ENCODE assay signal across 36 cellular contexts in genomic region chr5:75712091-75712490, GRCh38.
"Had no signal": no experiment of that assay in that cellular context is flagged by ENCODE, and none has a peak within 500 bp of the region (broad histone marks: within the 10 kb centered on the region; RNA-seq: fewer than 3 reads in every experiment).

No MANE protein-coding gene starts in this region.

- H3K9me3 ChIP-seq: adrenal gland, body of pancreas, breast epithelium had no signal

- H3K4me3 ChIP-seq: adrenal gland, body of pancreas, breast epithelium had no signal

- FAIRE-seq: astrocyte, colon, TTC549 had no signal

- ATAC-seq: activated CD4-positive, alpha-beta T cell treated with anti-CD3 and anti-CD28 coated beads for 36 hours; activated CD8-positive, alpha-beta memory T cell treated with anti-CD3 and anti-CD28 coated beads, Interleukin-2, amount 10 ng/mL, durations not matched to agents 7 days and 5 days; activated CD8-positive, alpha-beta T cell treated with anti-CD3 and anti-CD28 coated beads, Interleukin-2, amount 10 ng/mL, durations not matched to agents 7 days and 5 days; activated naive CD4-positive, alpha-beta T cell treated with anti-CD3 and anti-CD28 coated beads, Interleukin-2, amount 50 U/mL, for 72 hours; activated T-cell treated with anti-CD3 and anti-CD28 coated beads, Interleukin-2, amount 50 U/mL, for 72 hours; activated T-helper 17 cell treated with anti-CD3 and anti-CD28 coated beads, Interleukin-2, amount 50 U/mL, for 72 hours; body of pancreas had no signal

- DNase-seq: activated B cell treated with CpG ODN at 0.5 μM for 24 hours; activated CD4-positive, alpha-beta memory T cell treated with anti-CD3 and anti-CD28 coated beads, Interleukin-2, amount 10 ng/mL, durations not matched to agents 7 days and 5 days; activated CD4-positive, alpha-beta T cell treated with anti-CD3 and anti-CD28 coated beads for 1 hour; activated CD4-positive, alpha-beta T cell treated with anti-CD3 and anti-CD28 coated beads for 36 hours; activated CD4-positive, alpha-beta T cell treated with anti-CD3 and anti-CD28 coated beads for 48 hours; activated CD4-positive, alpha-beta T cell treated with anti-CD3 and anti-CD28 coated beads, Interleukin-2, amount 10 ng/mL, durations not matched to agents 7 days and 5 days; activated CD4-positive, alpha-beta T cell treated with anti-CD3 and anti-CD28 coated beads, Interleukin-2, amount 50 U/mL, for 48 hours; activated CD8-positive, alpha-beta memory T cell treated with anti-CD3 and anti-CD28 coated beads for 24 hours; activated CD8-positive, alpha-beta memory T cell treated with anti-CD3 and anti-CD28 coated beads, Interleukin-2, amount 10 ng/mL, durations not matched to agents 7 days and 5 days; activated CD8-positive, alpha-beta memory T cell treated with anti-CD3 and anti-CD28 coated beads, Interleukin-2, amount 50 U/mL, for 48 hours; activated CD8-positive, alpha-beta T cell treated with anti-CD3 and anti-CD28 coated beads, Interleukin-2, amount 10 ng/mL, durations not matched to agents 7 days and 5 days; activated effector memory CD4-positive, alpha-beta T cell treated with anti-CD3 and anti-CD28 coated beads, Interleukin-2, amount 50 U/mL, for 16 hours; activated gamma-delta T cell treated with Interleukin-2 at 50 U/mL for 16 hours; activated naive CD4-positive, alpha-beta T cell; activated naive CD4-positive, alpha-beta T cell treated with anti-CD3 and anti-CD28 coated beads for 36 hours; activated naive CD4-positive, alpha-beta T cell treated with anti-CD3 and anti-CD28 coated beads, Interleukin-2, amount 50 U/mL, for 16 hours; activated naive CD8-positive, alpha-beta T cell treated with anti-CD3 and anti-CD28 coated beads for 36 hours; activated T-cell treated with anti-CD3 and anti-CD28 coated beads, Interleukin-2, amount 50 U/mL, for 24 hours; activated T-cell treated with anti-CD3 and anti-CD28 coated beads, Interleukin-2, amount 50 U/mL, for 72 hours; adrenal gland; amniotic stem cell; aorta; body of pancreas; brain microvascular endothelial cell; central memory CD4-positive, alpha-beta T cell; T-helper 2 cell; T-helper 9 cell had no signal

- H3K27ac Mint-ChIP-seq: activated B cell treated with CpG ODN at 0.5 μM for 24 hours; activated CD4-positive, alpha-beta memory T cell treated with anti-CD3 and anti-CD28 coated beads, Interleukin-2, amount 10 ng/mL, durations not matched to agents 7 days and 5 days; activated CD4-positive, alpha-beta T cell treated with anti-CD3 and anti-CD28 coated beads for 36 hours; activated CD4-positive, alpha-beta T cell treated with anti-CD3 and anti-CD28 coated beads, Interleukin-2, amount 10 ng/mL, durations not matched to agents 7 days and 5 days; activated CD8-positive, alpha-beta memory T cell treated with anti-CD3 and anti-CD28 coated beads, Interleukin-2, amount 10 ng/mL, durations not matched to agents 7 days and 5 days; activated CD8-positive, alpha-beta T cell treated with anti-CD3 and anti-CD28 coated beads, Interleukin-2, amount 10 ng/mL, durations not matched to agents 7 days and 5 days; activated naive CD4-positive, alpha-beta T cell treated with anti-CD3 and anti-CD28 coated beads for 36 hours; activated naive CD4-positive, alpha-beta T cell treated with anti-CD3 and anti-CD28 coated beads, Interleukin-2, amount 50 U/mL, for 72 hours; activated naive CD8-positive, alpha-beta T cell treated with anti-CD3 and anti-CD28 coated beads for 36 hours; activated T-cell treated with anti-CD3 and anti-CD28 coated beads, Interleukin-2, amount 50 U/mL, for 24 hours; activated T-helper 1 cell treated with anti-CD3 and anti-CD28 coated beads, Interleukin-12 subunit alpha, Interleukin-12 subunit beta, Interleukin-2, Interleukin-4 antibody, amounts not matched to agents 30 ng/mL and 10 ng/mL and 1 ng/mL, durations not matched to agents 14 hours and 24 hours and 36 hours; activated T-helper 17 cell treated with anti-CD3 and anti-CD28 coated beads, Interleukin-2, amount 50 U/mL, for 72 hours; T-helper 2 cell treated with Interferon-gamma antibody and Interleukin-4, amounts not matched to agents 5 μg/mL and 100 μg/mL, for 36 hours had no signal

- H3K27me3 ChIP-seq: adrenal gland, body of pancreas, brain microvascular endothelial cell, breast epithelium had no signal

- H3K36me3 ChIP-seq: adrenal gland, brain microvascular endothelial cell had no signal

- H3K9me3 Mint-ChIP-seq: activated B cell treated with CpG ODN at 0.5 μM for 24 hours; activated CD4-positive, alpha-beta memory T cell treated with anti-CD3 and anti-CD28 coated beads, Interleukin-2, amount 10 ng/mL, durations not matched to agents 7 days and 5 days; activated CD4-positive, alpha-beta T cell treated with anti-CD3 and anti-CD28 coated beads, Interleukin-2, amount 10 ng/mL, durations not matched to agents 7 days and 5 days; activated naive CD4-positive, alpha-beta T cell treated with anti-CD3 and anti-CD28 coated beads for 36 hours; activated naive CD4-positive, alpha-beta T cell treated with anti-CD3 and anti-CD28 coated beads, Interleukin-2, amount 50 U/mL, for 72 hours; activated naive CD8-positive, alpha-beta T cell treated with anti-CD3 and anti-CD28 coated beads for 36 hours; activated T-cell treated with anti-CD3 and anti-CD28 coated beads, Interleukin-2, amount 50 U/mL, for 24 hours; activated T-cell treated with anti-CD3 and anti-CD28 coated beads, Interleukin-2, amount 50 U/mL, for 72 hours; activated T-helper 1 cell treated with anti-CD3 and anti-CD28 coated beads, Interleukin-12 subunit alpha, Interleukin-12 subunit beta, Interleukin-2, Interleukin-4 antibody, amounts not matched to agents 30 ng/mL and 10 ng/mL and 1 ng/mL, durations not matched to agents 14 hours and 24 hours and 36 hours; activated T-helper 17 cell treated with anti-CD3 and anti-CD28 coated beads, Interleukin-2, amount 50 U/mL, for 72 hours; T-helper 2 cell treated with Interferon-gamma antibody and Interleukin-4, amounts not matched to agents 5 μg/mL and 100 μg/mL, for 36 hours had no signal

- H3K4me3 Mint-ChIP-seq: activated B cell treated with CpG ODN at 0.5 μM for 24 hours; activated CD4-positive, alpha-beta memory T cell treated with anti-CD3 and anti-CD28 coated beads, Interleukin-2, amount 10 ng/mL, durations not matched to agents 7 days and 5 days; activated CD4-positive, alpha-beta T cell treated with anti-CD3 and anti-CD28 coated beads for 36 hours; activated CD4-positive, alpha-beta T cell treated with anti-CD3 and anti-CD28 coated beads, Interleukin-2, amount 10 ng/mL, durations not matched to agents 7 days and 5 days; activated CD8-positive, alpha-beta memory T cell treated with anti-CD3 and anti-CD28 coated beads, Interleukin-2, amount 10 ng/mL, durations not matched to agents 7 days and 5 days; activated CD8-positive, alpha-beta T cell treated with anti-CD3 and anti-CD28 coated beads, Interleukin-2, amount 10 ng/mL, durations not matched to agents 7 days and 5 days; activated naive CD4-positive, alpha-beta T cell treated with anti-CD3 and anti-CD28 coated beads for 36 hours; activated naive CD8-positive, alpha-beta T cell treated with anti-CD3 and anti-CD28 coated beads for 36 hours; activated T-cell treated with anti-CD3 and anti-CD28 coated beads, Interleukin-2, amount 50 U/mL, for 24 hours; activated T-cell treated with anti-CD3 and anti-CD28 coated beads, Interleukin-2, amount 50 U/mL, for 72 hours; activated T-helper 1 cell treated with anti-CD3 and anti-CD28 coated beads, Interleukin-12 subunit alpha, Interleukin-12 subunit beta, Interleukin-2, Interleukin-4 antibody, amounts not matched to agents 30 ng/mL and 10 ng/mL and 1 ng/mL, durations not matched to agents 14 hours and 24 hours and 36 hours; activated T-helper 17 cell treated with anti-CD3 and anti-CD28 coated beads, Interleukin-2, amount 50 U/mL, for 72 hours; T-helper 2 cell treated with Interferon-gamma antibody and Interleukin-4, amounts not matched to agents 5 μg/mL and 100 μg/mL, for 36 hours had no signal

- H3K27me3 Mint-ChIP-seq: activated B cell treated with CpG ODN at 0.5 μM for 24 hours; activated CD4-positive, alpha-beta memory T cell treated with anti-CD3 and anti-CD28 coated beads, Interleukin-2, amount 10 ng/mL, durations not matched to agents 7 days and 5 days; activated CD4-positive, alpha-beta T cell treated with anti-CD3 and anti-CD28 coated beads for 36 hours; activated CD4-positive, alpha-beta T cell treated with anti-CD3 and anti-CD28 coated beads, Interleukin-2, amount 10 ng/mL, durations not matched to agents 7 days and 5 days; activated CD8-positive, alpha-beta memory T cell treated with anti-CD3 and anti-CD28 coated beads, Interleukin-2, amount 10 ng/mL, durations not matched to agents 7 days and 5 days; activated naive CD8-positive, alpha-beta T cell treated with anti-CD3 and anti-CD28 coated beads for 36 hours; activated T-cell treated with anti-CD3 and anti-CD28 coated beads, Interleukin-2, amount 50 U/mL, for 24 hours; activated T-helper 17 cell treated with anti-CD3 and anti-CD28 coated beads, Interleukin-2, amount 50 U/mL, for 72 hours had no signal

- H3K27ac ChIP-seq: adrenal gland, body of pancreas, brain microvascular endothelial cell, breast epithelium, VCaP had no signal
